ENCODE assay signal across 6 cellular contexts in the genomic region with DNA sequence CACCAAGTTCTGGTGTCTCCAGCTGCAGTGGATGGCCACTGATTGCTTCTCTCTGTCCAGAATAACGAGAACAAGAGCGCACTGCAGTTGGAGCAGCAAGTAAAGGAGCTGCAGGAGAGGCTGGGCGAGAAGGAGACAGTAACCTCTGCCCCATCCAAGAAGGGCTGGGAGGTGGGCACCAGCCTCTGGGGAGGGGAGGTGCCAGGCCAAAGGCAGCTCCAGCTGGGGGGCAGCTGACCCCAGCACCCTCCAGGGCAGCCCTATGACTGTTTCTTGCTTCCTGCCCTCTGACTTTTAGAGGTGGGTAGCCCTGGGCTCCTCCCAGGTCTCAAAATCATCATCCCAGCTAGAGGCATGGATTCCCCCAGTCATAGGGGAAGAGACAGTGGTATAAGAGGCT. TPM values are rescaled to one million over a fixed set of nuclear protein-coding genes. Genes with fewer than 3 reads are reported as not detected.
A peak's percentile ranks its signal among the peaks of the same experiment; 100 is the strongest.
DNase-seq lines count a peak whose midpoint lies in the region; ATAC-seq and TF ChIP-seq lines count a peak whose summit lies in the region.
"Not testable (repeated sequence)": the region's sequence is repeated elsewhere in the genome, so short reads cannot be mapped to it uniquely, and the experiment has no call there.

No MANE protein-coding gene starts in this region.

- H3K9ac ChIP-seq in H9 (ENCODE audit: extremely low read depth, insufficient read length, low read length); endodermal cell (ENCODE audit: extremely low read depth, low read length, poor library complexity, severe bottlenecking): not testable (repeated sequence)

- not testable (repeated sequence) for H2AK5ac ChIP-seq in H9 (ENCODE audit: insufficient read length, low read length)

- not testable (repeated sequence) for H3K18ac ChIP-seq in H9 (ENCODE audit: insufficient read length, low read depth, low read length)

- no CpG with 5 or more reads among the region's 3 CpGs for WGBS in H9 (ENCODE audit: extremely low coverage, insufficient read length, low lambda C conversion rate)
- 97 to 100% methylated on average over 1 to 3 of the region's 3 CpGs for WGBS in endodermal cell (ENCODE audit: insufficient coverage in 1 of 2, insufficient read length in 1 of 2), 2 experiments
- 72 to 90% (median 88%) methylated on average over 3 of the region's 3 CpGs for WGBS in spleen, 5 donors

- not testable (repeated sequence) for ATAC-seq in activated CD8-positive, alpha-beta memory T cell treated with anti-CD3 and anti-CD28 coated beads, Interleukin-2, amount 10 ng/mL, durations not matched to agents 7 days and 5 days

- intact Hi-C loops in spleen (cut with DNase I; ENCODE audit: low total_unique reads): not testable (repeated sequence)

- not testable (repeated sequence) for H3K4me1 ChIP-seq in H9 (ENCODE audit: insufficient read depth, low read length); endodermal cell (ENCODE audit: control insufficient read depth, insufficient read depth, low read length); spleen

- TF ChIP-seq CTCF in H9 (conservative IDR thresholded peaks at IDR 0.05); endodermal cell (conservative IDR thresholded peaks at IDR 0.05); spleen (IDR thresholded peaks at IDR 0.05 in 8 of 11, conservative IDR thresholded peaks at IDR 0.05 in 3 of 11); type B pancreatic cell (conservative IDR thresholded peaks at IDR 0.05): not testable (repeated sequence)

- H3K27me3 ChIP-seq in H9 (ENCODE audit: insufficient read depth, low read length); endodermal cell (ENCODE audit: control insufficient read depth, insufficient read depth, low read length, poor library complexity, severe bottlenecking): not testable (repeated sequence)
- H3K27me3 ChIP-seq in spleen (replicated peaks in 1 of 7): peaks cover 0 to 16% (median 0%) of the 10 kb centered on the region in 7 donors

- H2AFZ ChIP-seq in H9 (ENCODE audit: low read length): not testable (repeated sequence)

- H3K23ac ChIP-seq in H9 (ENCODE audit: insufficient read length, low read depth, low read length): not testable (repeated sequence)

- H2BK5ac ChIP-seq in H9 (ENCODE audit: insufficient read length, low read length): not testable (repeated sequence)

- H2BK120ac ChIP-seq in H9 (ENCODE audit: low read depth, low read length, poor library complexity, severe bottlenecking): not testable (repeated sequence)

- H2BK20ac ChIP-seq in H9 (ENCODE audit: low read depth, low read length, poor library complexity, severe bottlenecking): not testable (repeated sequence)

- H4K8ac ChIP-seq in H9 (replicated peaks; ENCODE audit: insufficient read length, low read depth, low read length): not testable (repeated sequence)

- CTCF ChIA-PET in activated CD8-positive, alpha-beta memory T cell treated with anti-CD3 and anti-CD28 coated beads, Interleukin-2, amount 10 ng/mL, durations not matched to agents 7 days and 5 days (lab: Charles Lee): not testable (repeated sequence)

- not testable (repeated sequence) for H3K56ac ChIP-seq in H9 (ENCODE audit: insufficient read length, low read depth, low read length)

- not testable (repeated sequence) for H3K9me3 ChIP-seq in H9 (ENCODE audit: control insufficient read depth, low read depth, low read length); endodermal cell (ENCODE audit: control insufficient read depth, low read length); spleen

- not testable (repeated sequence) for TF ChIP-seq POLR2A in spleen (IDR thresholded peaks at IDR 0.05)

- not testable (repeated sequence) for H3K36me3 ChIP-seq in endodermal cell (ENCODE audit: control insufficient read depth, insufficient read depth, low read length); spleen

- not testable (repeated sequence) for H3K4me3 Mint-ChIP-seq in H9; activated CD8-positive, alpha-beta memory T cell treated with anti-CD3 and anti-CD28 coated beads, Interleukin-2, amount 10 ng/mL, durations not matched to agents 7 days and 5 days; endodermal cell; type B pancreatic cell

- not testable (repeated sequence) for H3K4me3 ChIP-seq in endodermal cell (ENCODE audit: low read length); spleen

- H4K20me1 ChIP-seq in H9 (ENCODE audit: control insufficient read depth, insufficient read depth, insufficient read length): not testable (repeated sequence)

- H3K27me3 Mint-ChIP-seq in H9 (ENCODE audit: low read depth) (peaks cover 57% of the 10 kb centered on the region), endodermal cell (ENCODE audit: insufficient read depth) (peaks cover 56% of the 10 kb centered on the region), type B pancreatic cell (peaks cover 54% of the 10 kb centered on the region)
- peaks cover 66% of the 10 kb centered on the region for H3K27me3 Mint-ChIP-seq in activated CD8-positive, alpha-beta memory T cell treated with anti-CD3 and anti-CD28 coated beads, Interleukin-2, amount 10 ng/mL, durations not matched to agents 7 days and 5 days

- not testable (repeated sequence) for H3K36me3 Mint-ChIP-seq in H9 (ENCODE audit: insufficient read depth in 1 of 3, low read depth in 3 of 3); activated CD8-positive, alpha-beta memory T cell treated with anti-CD3 and anti-CD28 coated beads, Interleukin-2, amount 10 ng/mL, durations not matched to agents 7 days and 5 days; endodermal cell (ENCODE audit: low read depth); type B pancreatic cell

- H3K4ac ChIP-seq in H9 (ENCODE audit: low read depth, low read length): not testable (repeated sequence)

- H3K9me3 Mint-ChIP-seq in H9; activated CD8-positive, alpha-beta memory T cell treated with anti-CD3 and anti-CD28 coated beads, Interleukin-2, amount 10 ng/mL, durations not matched to agents 7 days and 5 days (ENCODE audit: low read depth); endodermal cell; type B pancreatic cell: not testable (repeated sequence)

- not testable (repeated sequence) for H3K79me1 ChIP-seq in H9 (ENCODE audit: insufficient read depth, low read depth, low read length, poor library complexity, severe bottlenecking)

- peak; percentile 3 for DNase-seq in H9
- peak; percentile 15 for DNase-seq in activated CD8-positive, alpha-beta memory T cell treated with anti-CD3 and anti-CD28 coated beads, Interleukin-2, amount 10 ng/mL, durations not matched to agents 7 days and 5 days
- peak; percentile 23 for DNase-seq in endodermal cell
- peak; percentile 67 for DNase-seq in mesenteric fat pad (ENCODE audit: low spot score)
- DNase-seq in spleen: peak; percentile 48
- DNase-seq in type B pancreatic cell (ENCODE audit: extremely low spot score, unreplicated experiment): peak; percentile 52

- H3T11ph ChIP-seq in H9 (ENCODE audit: low read length): not testable (repeated sequence)

- H4K5ac ChIP-seq in H9 (ENCODE audit: insufficient read length, low read depth, low read length): not testable (repeated sequence)

- not testable (repeated sequence) for H3K4me2 ChIP-seq in H9 (ENCODE audit: insufficient read depth, insufficient read length, low read length)

- not testable (repeated sequence) for H4K91ac ChIP-seq in H9 (ENCODE audit: insufficient read length, low read depth, low read length)

- H2BK12ac ChIP-seq in H9 (ENCODE audit: insufficient read length, low read depth, low read length): not testable (repeated sequence)

- H3K27ac ChIP-seq in H9 (ENCODE audit: insufficient read length, low read depth, low read length); endodermal cell (ENCODE audit: low read depth, low read length); spleen: not testable (repeated sequence)

- not testable (repeated sequence) for H3K79me2 ChIP-seq in H9 (ENCODE audit: insufficient read depth, low read length)

- H2BK15ac ChIP-seq in H9 (ENCODE audit: low read depth, low read length): not testable (repeated sequence)

- H3K27ac Mint-ChIP-seq in H9: peak overlapping the region in 1 of 3 experiments; percentile 67; a peak in 1 of 7 replicates
- H3K27ac Mint-ChIP-seq in activated CD8-positive, alpha-beta memory T cell treated with anti-CD3 and anti-CD28 coated beads, Interleukin-2, amount 10 ng/mL, durations not matched to agents 7 days and 5 days; endodermal cell; type B pancreatic cell: not testable (repeated sequence)

- not testable (repeated sequence) for H3K4me1 Mint-ChIP-seq in H9; activated CD8-positive, alpha-beta memory T cell treated with anti-CD3 and anti-CD28 coated beads, Interleukin-2, amount 10 ng/mL, durations not matched to agents 7 days and 5 days; endodermal cell; type B pancreatic cell (ENCODE audit: unreplicated experiment)

- H3K14ac ChIP-seq in H9 (ENCODE audit: insufficient read depth, low read length): not testable (repeated sequence)

- H3K23me2 ChIP-seq in H9 (ENCODE audit: insufficient read length, low read depth, low read length, poor library complexity, severe bottlenecking): not testable (repeated sequence)

RNA-seq across cellular contexts. Expression of a gene that starts 59.7 kb away (rescaled TPM):
- total RNA-seq in H9 (2021): 29.6 and 31.8 TPM in 2 replicates
- 10 to 100 TPM; 25.5 to 36.3 TPM for total RNA-seq in activated CD8-positive, alpha-beta memory T cell treated with anti-CD3 and anti-CD28 coated beads, Interleukin-2, amount 10 ng/mL, durations not matched to agents 7 days and 5 days
- 10 to 100 TPM; 29.5 to 37.1 TPM for total RNA-seq in endodermal cell
- polyA plus RNA-seq in endodermal cell (2013, experiment 1 of 2): 31.3 TPM
- 30.6 TPM for polyA plus RNA-seq in endodermal cell (2013, experiment 2 of 2)
- total RNA-seq in mesenteric fat pad: 34.4 TPM
- 10 to 100 TPM; 22.9 to 38.0 (median 31.2) TPM for total RNA-seq in spleen
- 10 to 100 TPM; 25.5 to 31.8 (median 26.4) TPM for polyA plus RNA-seq in spleen
- 26.7 and 31.3 TPM in 2 replicates for total RNA-seq in type B pancreatic cell (ENCODE audit: low replicate concordance)

Comparison
In these comparisons a context has a peak if more than half of its experiments do, and no peak if none do; other contexts are left out.
1. DNase-seq: peak in every context shown above with its lines; median percentile 67 in mesenteric fat pad; 52 in type B pancreatic cell; 48 in spleen; 23 in endodermal cell; 15 in activated CD8-positive, alpha-beta memory T cell treated with anti-CD3 and anti-CD28 coated beads, Interleukin-2, amount 10 ng/mL, durations not matched to agents 7 days and 5 days; 3 in H9.